In genomic region chr2:120917876-120918275, GRCh38 we compare ENCODE assay signal across 19 cellular contexts.
"Had no signal": no experiment of that assay in that cellular context is flagged by ENCODE, and none has a peak within 500 bp of the region (broad histone marks: within the 10 kb centered on the region; RNA-seq: fewer than 3 reads in every experiment).

No MANE protein-coding gene starts in this region.

- DNase-seq: activated CD4-positive, alpha-beta memory T cell treated with anti-CD3 and anti-CD28 coated beads, Interleukin-2, amount 10 ng/mL, durations not matched to agents 7 days and 5 days; activated CD4-positive, alpha-beta T cell treated with anti-CD3 and anti-CD28 coated beads for 36 hours; activated effector memory CD4-positive, alpha-beta T cell treated with Interleukin-2 at 50 U/mL for 16 hours; activated naive CD4-positive, alpha-beta T cell treated with anti-CD3 and anti-CD28 coated beads, Interleukin-2, amount 50 U/mL, for 16 hours; activated T-cell treated with anti-CD3 and anti-CD28 coated beads, Interleukin-2, amount 50 U/mL, for 24 hours; adrenal gland; central memory CD4-positive, alpha-beta T cell; cortex of kidney; effector CD4-positive, alpha-beta T cell; naive thymus-derived CD8-positive, alpha-beta T cell; stimulated activated CD4-positive, alpha-beta T cell treated with anti-CD3 and anti-CD28 coated beads, Interleukin-15, amount 100 ng/mL, for 24 hours; stimulated activated CD4-positive, alpha-beta T cell treated with anti-CD3 and anti-CD28 coated beads, Interleukin-4, amount 100 ng/mL, for 1 hour; stimulated activated naive CD4-positive, alpha-beta T cell; T-cell; T1000; WERI-Rb-1 had no signal

- H3K36me3 Mint-ChIP-seq: naive thymus-derived CD8-positive, alpha-beta T cell; T-cell had no signal

- H3K4me1 Mint-ChIP-seq: activated CD4-positive, alpha-beta memory T cell treated with anti-CD3 and anti-CD28 coated beads, Interleukin-2, amount 10 ng/mL, durations not matched to agents 7 days and 5 days; activated CD4-positive, alpha-beta T cell treated with anti-CD3 and anti-CD28 coated beads for 36 hours; naive thymus-derived CD8-positive, alpha-beta T cell; T-cell had no signal

- H3K27ac ChIP-seq: adrenal gland, neutrophil, WERI-Rb-1 had no signal

- H3K4me3 ChIP-seq: adrenal gland, lung, tibial artery had no signal

- H3K27me3 Mint-ChIP-seq: activated CD4-positive, alpha-beta memory T cell treated with anti-CD3 and anti-CD28 coated beads, Interleukin-2, amount 10 ng/mL, durations not matched to agents 7 days and 5 days; activated CD4-positive, alpha-beta T cell treated with anti-CD3 and anti-CD28 coated beads for 36 hours; activated T-cell treated with anti-CD3 and anti-CD28 coated beads, Interleukin-2, amount 50 U/mL, for 24 hours had no signal

- H3K4me3 Mint-ChIP-seq: activated CD4-positive, alpha-beta memory T cell treated with anti-CD3 and anti-CD28 coated beads, Interleukin-2, amount 10 ng/mL, durations not matched to agents 7 days and 5 days; activated CD4-positive, alpha-beta T cell treated with anti-CD3 and anti-CD28 coated beads for 36 hours; activated T-cell treated with anti-CD3 and anti-CD28 coated beads, Interleukin-2, amount 50 U/mL, for 24 hours; naive thymus-derived CD8-positive, alpha-beta T cell; T-cell had no signal

- H3K9me3 Mint-ChIP-seq: activated CD4-positive, alpha-beta memory T cell treated with anti-CD3 and anti-CD28 coated beads, Interleukin-2, amount 10 ng/mL, durations not matched to agents 7 days and 5 days; activated T-cell treated with anti-CD3 and anti-CD28 coated beads, Interleukin-2, amount 50 U/mL, for 24 hours; naive thymus-derived CD8-positive, alpha-beta T cell; T-cell had no signal

- H3K36me3 ChIP-seq: adrenal gland, neutrophil, tibial artery, WERI-Rb-1 had no signal

- ATAC-seq: activated CD4-positive, alpha-beta T cell treated with anti-CD3 and anti-CD28 coated beads for 36 hours; T-cell had no signal

- H3K9me3 ChIP-seq: adrenal gland, neutrophil, tibial artery had no signal

- H3K27ac Mint-ChIP-seq: activated CD4-positive, alpha-beta memory T cell treated with anti-CD3 and anti-CD28 coated beads, Interleukin-2, amount 10 ng/mL, durations not matched to agents 7 days and 5 days; activated CD4-positive, alpha-beta T cell treated with anti-CD3 and anti-CD28 coated beads for 36 hours; activated T-cell treated with anti-CD3 and anti-CD28 coated beads, Interleukin-2, amount 50 U/mL, for 24 hours; naive thymus-derived CD8-positive, alpha-beta T cell; T-cell had no signal

- H3K27me3 ChIP-seq: adrenal gland, neutrophil, tibial artery had no signal
